13 cellular contexts compared by ENCODE assay signal in the genomic region with DNA sequence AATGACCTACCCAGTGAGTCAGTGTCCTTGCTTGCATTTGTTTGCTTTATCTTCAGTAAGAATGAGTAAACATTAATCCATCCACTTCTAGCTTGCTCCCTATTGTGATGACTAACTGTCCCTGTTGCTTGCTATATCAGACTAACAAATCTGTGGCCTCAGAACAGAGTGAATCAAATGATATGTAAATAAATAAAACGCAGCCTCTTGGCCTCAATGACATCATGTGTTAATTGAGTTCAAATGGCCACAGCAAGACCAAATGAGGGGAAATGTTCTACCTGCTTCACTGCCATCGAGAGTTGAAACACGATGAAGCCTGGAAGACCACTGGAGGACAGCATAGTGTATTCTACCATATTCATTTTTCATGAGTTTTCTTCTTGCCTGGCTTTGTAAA.
A peak's percentile ranks its signal among the peaks of the same experiment; 100 is the strongest.
DNase-seq lines count a peak whose midpoint lies in the region; ATAC-seq and TF ChIP-seq lines count a peak whose summit lies in the region.
"Had no signal": no experiment of that assay in that cellular context is flagged by ENCODE, and none has a peak within 500 bp of the region (broad histone marks: within the 10 kb centered on the region; RNA-seq: fewer than 3 reads in every experiment).

No MANE protein-coding gene starts in this region.

- no peak overlapping the region for H3K4me3 Mint-ChIP-seq in chondrocyte (ENCODE audit: unreplicated experiment)

- no peak overlapping the region for H3K27ac Mint-ChIP-seq in chondrocyte (ENCODE audit: unreplicated experiment)
- H3K27ac Mint-ChIP-seq: activated naive CD4-positive, alpha-beta T cell treated with anti-CD3 and anti-CD28 coated beads, Interleukin-2, amount 50 U/mL, for 72 hours had no signal

- no peaks in the 10 kb centered on the region for H3K36me3 ChIP-seq in endocrine pancreas (ENCODE audit: control insufficient read depth, insufficient read depth, low read length)
- H3K36me3 ChIP-seq: esophagus muscularis mucosa, upper lobe of right lung had no signal

- no peak for ATAC-seq in left colon
- ATAC-seq: activated naive CD4-positive, alpha-beta T cell treated with anti-CD3 and anti-CD28 coated beads, Interleukin-2, amount 50 U/mL, for 72 hours; psoas muscle; upper lobe of right lung had no signal

- intact Hi-C loops in left colon (cut with DNase I, micrococcal nuclease) = no loop called here

- peaks cover 4% of the 10 kb centered on the region for H3K9me3 Mint-ChIP-seq in chondrocyte (ENCODE audit: low read depth)

- H3K4me1 ChIP-seq in endocrine pancreas (ENCODE audit: control insufficient read depth, insufficient read depth, low read length) = peaks cover 7% of the 10 kb centered on the region
- H3K4me1 ChIP-seq: esophagus muscularis mucosa, psoas muscle, upper lobe of right lung had no signal

- DNase-seq in GM04504 (ENCODE audit: low read depth) (peak; percentile 8), NCI-H510A treated with DMSO at 0.1 percent for 48 hours (lab: John Stamatoyannopoulos, UW) (peak; percentile 58), retina (peak; percentile 15), left colon (no peak), globus pallidus (ENCODE audit: low spot score) (no peak), chondrocyte (ENCODE audit: low spot score) (no peak)
- DNase-seq: activated CD4-positive, alpha-beta T cell treated with anti-CD3 and anti-CD28 coated beads, Interleukin-2, amount 50 U/mL, for 4 hours; NCI-H2081 treated with DMSO at 0.1 percent for 48 hours; psoas muscle; upper lobe of right lung had no signal

- no peaks in the 10 kb centered on the region for H3K9me3 ChIP-seq in endocrine pancreas (ENCODE audit: control insufficient read depth, low read length)
- H3K9me3 ChIP-seq: esophagus muscularis mucosa, psoas muscle, upper lobe of right lung had no signal

- no peaks in the 10 kb centered on the region for H3K36me3 Mint-ChIP-seq in chondrocyte (ENCODE audit: low read depth)
- H3K36me3 Mint-ChIP-seq: activated naive CD4-positive, alpha-beta T cell treated with anti-CD3 and anti-CD28 coated beads, Interleukin-2, amount 50 U/mL, for 72 hours had no signal

- H3K27me3 Mint-ChIP-seq in chondrocyte (ENCODE audit: low read depth) = peaks cover 18% of the 10 kb centered on the region

- no peaks in the 10 kb centered on the region for H3K27me3 ChIP-seq in endocrine pancreas (ENCODE audit: control insufficient read depth, insufficient read depth, low read length)
- H3K27me3 ChIP-seq: esophagus muscularis mucosa, upper lobe of right lung had no signal

- no peak overlapping the region for H3K9ac ChIP-seq in endocrine pancreas (ENCODE audit: control insufficient read depth, insufficient read depth, low read length)

- TF ChIP-seq CTCF in chondrocyte (IDR thresholded peaks at IDR 0.05) = no peak

- H3K4me3 ChIP-seq in endocrine pancreas (ENCODE audit: control insufficient read depth, insufficient read depth, low read length) = peak overlapping the region; percentile 14
- H3K4me3 ChIP-seq: esophagus muscularis mucosa, psoas muscle, upper lobe of right lung had no signal

- H3K4me1 Mint-ChIP-seq in chondrocyte (ENCODE audit: low read depth) = no peaks in the 10 kb centered on the region

Comparison
In these comparisons a context has a peak if more than half of its experiments do, and no peak if none do; other contexts are left out.
1. DNase-seq: peak in GM04504 (single experiment), NCI-H510A treated with DMSO at 0.1 percent for 48 hours (single experiment) and retina (single experiment); none in left colon (0 of 2), globus pallidus (single experiment) and chondrocyte (single experiment).